28 cellular contexts compared by ENCODE assay signal in genomic region chr13:96238861-96239260, GRCh38.
DNase-seq lines count a peak whose midpoint lies in the region; ATAC-seq and TF ChIP-seq lines count a peak whose summit lies in the region.
"Had no signal": no experiment of that assay in that cellular context is flagged by ENCODE, and none has a peak within 500 bp of the region (broad histone marks: within the 10 kb centered on the region; RNA-seq: fewer than 3 reads in every experiment).

No MANE protein-coding gene starts in this region.

- H3K27me3 ChIP-seq in testis: no peaks in the 10 kb centered on the region
- H3K27me3 ChIP-seq: colonic mucosa had no signal

- H3K36me3 ChIP-seq in testis (ENCODE audit: low read depth, missing control alignments): no peaks in the 10 kb centered on the region
- H3K36me3 ChIP-seq: colonic mucosa had no signal

- no peaks in the 10 kb centered on the region for H3K4me1 ChIP-seq in testis
- H3K4me1 ChIP-seq: colonic mucosa had no signal

- no peak overlapping the region for H3K27ac ChIP-seq in testis
- H3K27ac ChIP-seq: 22Rv1, colonic mucosa had no signal

- ATAC-seq in HG03097 (IDR thresholded peaks at IDR 0.05; ENCODE audit: low FRiP score, unreplicated experiment) (no peak), HG03469 (IDR thresholded peaks at IDR 0.05; ENCODE audit: unreplicated experiment) (no peak)
- ATAC-seq: activated naive CD8-positive, alpha-beta T cell treated with anti-CD3 and anti-CD28 coated beads, Interleukin-2, amount 50 U/mL, for 24 hours; natural killer cell; Right ventricle myocardium inferior; stimulated activated effector memory CD8-positive, alpha-beta T cell treated with anti-CD3 and anti-CD28 coated beads, Interleukin-12 subunit alpha, Interleukin-12 subunit beta, amount 100 ng/mL, for 72 hours had no signal

- TF ChIP-seq CTCF in epithelial cell of esophagus (IDR thresholded peaks at IDR 0.05; ENCODE audit: insufficient read depth, low read depth, low read length, missing control alignments): no peak
- no peak for TF ChIP-seq CTCF in testis (IDR thresholded peaks at IDR 0.05)

- no peaks in the 10 kb centered on the region for H3K9me3 ChIP-seq in testis
- H3K9me3 ChIP-seq: colonic mucosa had no signal

- DNase-seq in DMS153 (lab: John Stamatoyannopoulos, UW) (peak; percentile 12), DMS153 treated with DMSO at 0.1 percent for 48 hours (lab: John Stamatoyannopoulos, UW; ENCODE audit: unreplicated experiment) (no peak), HCEC 1CT (peak; percentile 18), RKO (ENCODE audit: low spot score) (peak; percentile 4), epithelial cell of esophagus (ENCODE audit: low read depth) (peak; percentile 55), testis (no peak)
- DNase-seq: activated CD4-positive, alpha-beta T cell treated with anti-CD3 and anti-CD28 coated beads for 4 hours; activated CD8-positive, alpha-beta memory T cell treated with anti-CD3 and anti-CD28 coated beads for 24 hours; activated gamma-delta T cell treated with Interleukin-2 at 50 U/mL for 16 hours; activated naive CD8-positive, alpha-beta T cell treated with anti-CD3 and anti-CD28 coated beads, Interleukin-2, amount 50 U/mL, for 24 hours; activated T-cell treated with anti-CD3 and anti-CD28 coated beads, Interleukin-2, amount 50 U/mL, for 1 hour; CD4-positive, CD25-positive, alpha-beta regulatory T cell; colonic mucosa; DMS 273 treated with DMSO at 0.1 percent for 48 hours; endodermal cell; GDM1; H7; natural killer cell; NCI-H1417 treated with DMSO at 0.1 percent for 48 hours; NCI-H510A; small intestine; stimulated activated CD4-positive, alpha-beta T cell treated with anti-CD3 and anti-CD28 coated beads, Interleukin-2, amount 100 ng/mL, for 48 hours; T-helper 1 cell had no signal

- intact Hi-C loops in testis (cut with DNase I; ENCODE audit: low total_unique reads): no loop called here

- H3K4me3 ChIP-seq in epithelial cell of esophagus (ENCODE audit: low read length) (no peak overlapping the region), testis (no peak overlapping the region)
- H3K4me3 ChIP-seq: colonic mucosa had no signal

- TF ChIP-seq POLR2A in testis (IDR thresholded peaks at IDR 0.05): no peak

- WGBS in testis, 2 donors: 90 to 91% methylated on average over 5 of the region's 5 CpGs

Comparison
In these comparisons a context has a peak if more than half of its experiments do, and no peak if none do; other contexts are left out.
1. DNase-seq: peak in DMS153 (single experiment), HCEC 1CT (single experiment), RKO (single experiment) and epithelial cell of esophagus (single experiment); none in DMS153 treated with DMSO at 0.1 percent for 48 hours (single experiment) and testis (single experiment).